1 cellular context compared by ENCODE assay signal in genomic region chr14:60980811-60981625, GRCh38.
A peak's percentile ranks its signal among the peaks of the same experiment; 100 is the strongest.
TF ChIP-seq lines count a peak whose summit lies in the region.

TSS of gene SLC38A6 (plus strand) at chr14:60981245. CDS start at chr14:60981278, 33 bp downstream.
TSS of gene TRMT5 (minus strand) at chr14:60981079. CDS start at chr14:60980973, 106 bp downstream.

TF ChIP-seq in HepG2, 621 proteins besides CTCF, POLR2A, EP300 and RAD21 (continued from another document and continues in another):
- TF ChIP-seq ZNF280D (CRISPR knock-in tag; IDR thresholded peaks at IDR 0.05) (peak; percentile 80; the same call in 1 of the 2 replicates), NFIC (IDR thresholded peaks at IDR 0.05; ENCODE audit: low read length) (no peak), ZNF772 (CRISPR knock-in tag; IDR thresholded peaks at IDR 0.05) (peak; percentile 85; the same call in 1 of the 2 replicates), TBL1XR1 (IDR thresholded peaks at IDR 0.05; ENCODE audit: borderline replicate concordance, low read length, partially characterized antibody) (peak; percentile 58), ZNF143 (CRISPR knock-in tag; IDR thresholded peaks at IDR 0.05) (no peak), ZNF788 (CRISPR knock-in tag; IDR thresholded peaks at IDR 0.05; ENCODE audit: borderline replicate concordance) (peak; percentile 87; the same call in 1 of the 2 replicates), AKNA (CRISPR knock-in tag; IDR thresholded peaks at IDR 0.05; ENCODE audit: borderline replicate concordance) (no peak), HOXA5 (CRISPR knock-in tag; IDR thresholded peaks at IDR 0.05) (peak; percentile 21; the same call in 1 of the 2 replicates), ZNF430 (CRISPR knock-in tag; IDR thresholded peaks at IDR 0.05) (peak; percentile 63; the same call in 1 of the 2 replicates), PPARG (CRISPR knock-in tag; conservative IDR thresholded peaks at IDR 0.05) (peak; percentile 74), ZNF7 (CRISPR knock-in tag; IDR thresholded peaks at IDR 0.05) (no peak), STAT6 (CRISPR knock-in tag; IDR thresholded peaks at IDR 0.05; ENCODE audit: borderline replicate concordance) (0 out of 2 replicates have a peak, but pooled peaks have one; percentile 19), ZNF354B (CRISPR knock-in tag; IDR thresholded peaks at IDR 0.05) (no peak), HDAC1 (CRISPR knock-in tag; IDR thresholded peaks at IDR 0.05) (peak; percentile 95), SNAI1 (CRISPR knock-in tag; IDR thresholded peaks at IDR 0.05; ENCODE audit: borderline replicate concordance) (no peak), ZNF790 (CRISPR knock-in tag; IDR thresholded peaks at IDR 0.05; ENCODE audit: borderline replicate concordance) (no peak), MEF2D (CRISPR knock-in tag; IDR thresholded peaks at IDR 0.05) (no peak), ZBTB49 (CRISPR knock-in tag; IDR thresholded peaks at IDR 0.05; ENCODE audit: borderline replicate concordance) (no peak), TGIF2 (CRISPR knock-in tag; IDR thresholded peaks at IDR 0.05) (peak; percentile 85), ZNF180 (CRISPR knock-in tag; IDR thresholded peaks at IDR 0.05; ENCODE audit: borderline replicate concordance, low read depth) (no peak), CEBPB (IDR thresholded peaks at IDR 0.05; ENCODE audit: borderline replicate concordance, low read depth, low read length) (no peak), ZNF24 (IDR thresholded peaks at IDR 0.05) (no peak), ZNF232 (CRISPR knock-in tag; IDR thresholded peaks at IDR 0.05; ENCODE audit: borderline replicate concordance) (no peak), NKX3-1 (CRISPR knock-in tag; IDR thresholded peaks at IDR 0.05) (peak; percentile 37; the same call in 1 of the 2 replicates), DRAP1 (CRISPR knock-in tag; IDR thresholded peaks at IDR 0.05) (no peak; the same call in none of the 2 replicates), ZNF501 (CRISPR knock-in tag; IDR thresholded peaks at IDR 0.05) (peak; percentile 95), MTF1 (CRISPR knock-in tag; IDR thresholded peaks at IDR 0.05) (no peak), LCORL (IDR thresholded peaks at IDR 0.05) (no peak), LCORL (CRISPR knock-in tag; IDR thresholded peaks at IDR 0.05) (no peak), DNMT1 (CRISPR knock-in tag; IDR thresholded peaks at IDR 0.05) (no peak), ZBTB33 (CRISPR knock-in tag; IDR thresholded peaks at IDR 0.05) (peak; percentile 44; the same call in 1 of the 2 replicates), NR3C1 (CRISPR knock-in tag; IDR thresholded peaks at IDR 0.05) (no peak), POLR2AphosphoS5 (IDR thresholded peaks at IDR 0.05; ENCODE audit: low read depth, low read length) (peak; percentile 93)
- TF ChIP-seq, protein P1, sequence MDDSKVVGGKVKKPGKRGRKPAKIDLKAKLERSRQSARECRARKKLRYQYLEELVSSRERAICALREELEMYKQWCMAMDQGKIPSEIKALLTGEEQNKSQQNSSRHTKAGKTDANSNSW (CRISPR knock-in tag; IDR thresholded peaks at IDR 0.05; ENCODE audit: borderline replicate concordance): no peak; the same call in 1 of the 2 replicates
- TF ChIP-seq, protein P2, sequence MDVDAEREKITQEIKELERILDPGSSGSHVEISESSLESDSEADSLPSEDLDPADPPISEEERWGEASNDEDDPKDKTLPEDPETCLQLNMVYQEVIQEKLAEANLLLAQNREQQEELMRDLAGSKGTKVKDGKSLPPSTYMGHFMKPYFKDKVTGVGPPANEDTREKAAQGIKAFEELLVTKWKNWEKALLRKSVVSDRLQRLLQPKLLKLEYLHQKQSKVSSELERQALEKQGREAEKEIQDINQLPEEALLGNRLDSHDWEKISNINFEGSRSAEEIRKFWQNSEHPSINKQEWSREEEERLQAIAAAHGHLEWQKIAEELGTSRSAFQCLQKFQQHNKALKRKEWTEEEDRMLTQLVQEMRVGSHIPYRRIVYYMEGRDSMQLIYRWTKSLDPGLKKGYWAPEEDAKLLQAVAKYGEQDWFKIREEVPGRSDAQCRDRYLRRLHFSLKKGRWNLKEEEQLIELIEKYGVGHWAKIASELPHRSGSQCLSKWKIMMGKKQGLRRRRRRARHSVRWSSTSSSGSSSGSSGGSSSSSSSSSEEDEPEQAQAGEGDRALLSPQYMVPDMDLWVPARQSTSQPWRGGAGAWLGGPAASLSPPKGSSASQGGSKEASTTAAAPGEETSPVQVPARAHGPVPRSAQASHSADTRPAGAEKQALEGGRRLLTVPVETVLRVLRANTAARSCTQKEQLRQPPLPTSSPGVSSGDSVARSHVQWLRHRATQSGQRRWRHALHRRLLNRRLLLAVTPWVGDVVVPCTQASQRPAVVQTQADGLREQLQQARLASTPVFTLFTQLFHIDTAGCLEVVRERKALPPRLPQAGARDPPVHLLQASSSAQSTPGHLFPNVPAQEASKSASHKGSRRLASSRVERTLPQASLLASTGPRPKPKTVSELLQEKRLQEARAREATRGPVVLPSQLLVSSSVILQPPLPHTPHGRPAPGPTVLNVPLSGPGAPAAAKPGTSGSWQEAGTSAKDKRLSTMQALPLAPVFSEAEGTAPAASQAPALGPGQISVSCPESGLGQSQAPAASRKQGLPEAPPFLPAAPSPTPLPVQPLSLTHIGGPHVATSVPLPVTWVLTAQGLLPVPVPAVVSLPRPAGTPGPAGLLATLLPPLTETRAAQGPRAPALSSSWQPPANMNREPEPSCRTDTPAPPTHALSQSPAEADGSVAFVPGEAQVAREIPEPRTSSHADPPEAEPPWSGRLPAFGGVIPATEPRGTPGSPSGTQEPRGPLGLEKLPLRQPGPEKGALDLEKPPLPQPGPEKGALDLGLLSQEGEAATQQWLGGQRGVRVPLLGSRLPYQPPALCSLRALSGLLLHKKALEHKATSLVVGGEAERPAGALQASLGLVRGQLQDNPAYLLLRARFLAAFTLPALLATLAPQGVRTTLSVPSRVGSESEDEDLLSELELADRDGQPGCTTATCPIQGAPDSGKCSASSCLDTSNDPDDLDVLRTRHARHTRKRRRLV (CRISPR knock-in tag; IDR thresholded peaks at IDR 0.05): no peak
- TF ChIP-seq, protein P3, sequence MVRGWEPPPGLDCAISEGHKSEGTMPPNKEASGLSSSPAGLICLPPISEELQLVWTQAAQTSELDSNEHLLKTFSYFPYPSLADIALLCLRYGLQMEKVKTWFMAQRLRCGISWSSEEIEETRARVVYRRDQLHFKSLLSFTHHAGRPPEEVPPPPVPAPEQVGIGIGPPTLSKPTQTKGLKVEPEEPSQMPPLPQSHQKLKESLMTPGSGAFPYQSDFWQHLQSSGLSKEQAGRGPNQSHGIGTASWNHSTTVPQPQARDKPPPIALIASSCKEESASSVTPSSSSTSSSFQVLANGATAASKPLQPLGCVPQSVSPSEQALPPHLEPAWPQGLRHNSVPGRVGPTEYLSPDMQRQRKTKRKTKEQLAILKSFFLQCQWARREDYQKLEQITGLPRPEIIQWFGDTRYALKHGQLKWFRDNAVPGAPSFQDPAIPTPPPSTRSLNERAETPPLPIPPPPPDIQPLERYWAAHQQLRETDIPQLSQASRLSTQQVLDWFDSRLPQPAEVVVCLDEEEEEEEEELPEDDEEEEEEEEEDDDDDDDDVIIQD (CRISPR knock-in tag; IDR thresholded peaks at IDR 0.05; ENCODE audit: low read depth): peak; percentile 69
